ENCODE assay signal across 9 cellular contexts in genomic region chr11:12693485-12694181, GRCh38. TPM values are rescaled to one million over a fixed set of nuclear protein-coding genes. Genes with fewer than 3 reads are reported as not detected.
DNase-seq lines count a peak whose midpoint lies in the region; ATAC-seq, FAIRE-seq and TF ChIP-seq lines count a peak whose summit lies in the region.
"Had no signal": no experiment of that assay in that cellular context is flagged by ENCODE, and none has a peak within 500 bp of the region (broad histone marks: within the 10 kb centered on the region; RNA-seq: fewer than 3 reads in every experiment).

No MANE protein-coding gene starts in this region.

- peak overlapping the region; percentile 84 for H3K4me2 ChIP-seq in keratinocyte (ENCODE audit: control insufficient read depth, extremely low read depth, insufficient read depth, low read depth, low read length)

- H3K27ac Mint-ChIP-seq in stimulated activated naive CD8-positive, alpha-beta T cell treated with anti-CD3 and anti-CD28 coated beads, Interleukin-15, amount 100 ng/mL, for 72 hours, result no peak overlapping the region

- ATAC-seq in stimulated activated naive CD8-positive, alpha-beta T cell treated with anti-CD3 and anti-CD28 coated beads, Interleukin-15, amount 100 ng/mL, for 72 hours, result peak; percentile 87
- no peak for ATAC-seq in GM18519 (IDR thresholded peaks at IDR 0.05; ENCODE audit: low FRiP score, unreplicated experiment)
- ATAC-seq in GM21723 (IDR thresholded peaks at IDR 0.05; ENCODE audit: unreplicated experiment), result no peak

- H3K27me3 ChIP-seq in brain microvascular endothelial cell (replicated peaks) (no peaks in the 10 kb centered on the region), keratinocyte (ENCODE audit: control insufficient read depth, extremely low read depth, insufficient read depth, low read length) (no peaks in the 10 kb centered on the region)

- H3K4me3 ChIP-seq in brain microvascular endothelial cell (ENCODE audit: low read depth, low read length) (peak overlapping the region; percentile 27), keratinocyte (ENCODE audit: control insufficient read depth in 2 of 3, extremely low read depth in 1 of 3, insufficient read depth in 2 of 3, low read depth in 1 of 3, low read length in 3 of 3) (peak overlapping the region; percentile 9 to 65 (median 55))

- no peaks in the 10 kb centered on the region for H3K9me3 ChIP-seq in keratinocyte (ENCODE audit: control insufficient read depth, low read depth, low read length)

- peak overlapping the region; percentile 90 for H3K9ac ChIP-seq in keratinocyte (ENCODE audit: control insufficient read depth, extremely low read depth, insufficient read depth, low read length)

- no peaks in the 10 kb centered on the region for H3K9me3 Mint-ChIP-seq in stimulated activated naive CD8-positive, alpha-beta T cell treated with anti-CD3 and anti-CD28 coated beads, Interleukin-15, amount 100 ng/mL, for 72 hours

- no peaks in the 10 kb centered on the region for H3K9me1 ChIP-seq in keratinocyte (ENCODE audit: control insufficient read depth, extremely low read depth, insufficient read depth, low read length)

- peak; percentile 89 for FAIRE-seq in keratinocyte (lab: Jason Lieb, UNC)
- FAIRE-seq: A204.1 had no signal

- peak overlapping the region in 1 of 2 donors; percentile 14 for H3K4me3 Mint-ChIP-seq in stimulated activated naive CD8-positive, alpha-beta T cell treated with anti-CD3 and anti-CD28 coated beads, Interleukin-15, amount 100 ng/mL, for 72 hours

- H3K4me1 ChIP-seq in keratinocyte (ENCODE audit: control insufficient read depth, extremely low read depth, insufficient read depth, low read length), result peaks cover 83% of the 10 kb centered on the region

- in situ Hi-C loops in brain microvascular endothelial cell (cut with HindIII; ENCODE audit: low pct_ligation_motif_present, low sequenced_read_pairs), result no loop called here

- TF ChIP-seq CTCF in brain microvascular endothelial cell (IDR thresholded peaks at IDR 0.05; ENCODE audit: low read depth, low read length, missing control alignments), result no peak
- no peak for TF ChIP-seq CTCF in keratinocyte (optimal IDR thresholded peaks at IDR 0.05 in 1 of 3, IDR thresholded peaks at IDR 0.05 in 1 of 3, conservative IDR thresholded peaks at IDR 0.05 in 1 of 3; ENCODE audit: extremely low read depth in 1 of 3, insufficient read depth in 2 of 3, low read length in 3 of 3)

- H3K79me2 ChIP-seq in keratinocyte (ENCODE audit: control insufficient read depth, insufficient read depth, low read length), result peaks cover 86% of the 10 kb centered on the region

- DNase-seq in NCI-H2081 (lab: John Stamatoyannopoulos, UW), result peak; percentile 32 to 78
- DNase-seq in NCI-H2081 treated with DMSO at 0.1 percent for 48 hours (lab: John Stamatoyannopoulos, UW), result no peak
- peak; percentile 90 for DNase-seq in NCI-H345 treated with DMSO at 0.1 percent for 48 hours (lab: John Stamatoyannopoulos, UW; ENCODE audit: unreplicated experiment)
- peak; percentile 93 for DNase-seq in brain microvascular endothelial cell
- peak; percentile 85 for DNase-seq in keratinocyte (ENCODE audit: low read depth, low spot score)
- DNase-seq in stimulated activated naive CD8-positive, alpha-beta T cell treated with anti-CD3 and anti-CD28 coated beads, Interleukin-15, amount 100 ng/mL, for 72 hours, result peak in 1 of 2 donors; percentile 32

- H3K27me3 Mint-ChIP-seq in stimulated activated naive CD8-positive, alpha-beta T cell treated with anti-CD3 and anti-CD28 coated beads, Interleukin-15, amount 100 ng/mL, for 72 hours, result peaks cover 97% of the 10 kb centered on the region

- no peaks in the 10 kb centered on the region for H4K20me1 ChIP-seq in keratinocyte (ENCODE audit: control insufficient read depth, extremely low read depth, insufficient read depth, low read length)

- H3K36me3 ChIP-seq in brain microvascular endothelial cell (replicated peaks), result no peaks in the 10 kb centered on the region
- H3K36me3 ChIP-seq in keratinocyte (ENCODE audit: control insufficient read depth in 2 of 2, extremely low read depth in 1 of 2, insufficient read depth in 2 of 2, low read length in 2 of 2), result peaks cover 1 to 11% of the 10 kb centered on the region in 2 experiments

- dilution Hi-C loops in keratinocyte (cut with MboI; ENCODE audit: extremely low pct_ligation_motif_present, low sequenced_read_pairs), result no loop called here

- peak overlapping the region; percentile 47 for H2AFZ ChIP-seq in keratinocyte (ENCODE audit: control insufficient read depth, low read length)

- peaks cover 13% of the 10 kb centered on the region for H3K4me1 Mint-ChIP-seq in stimulated activated naive CD8-positive, alpha-beta T cell treated with anti-CD3 and anti-CD28 coated beads, Interleukin-15, amount 100 ng/mL, for 72 hours

- peak overlapping the region; percentile 93 for H3K27ac ChIP-seq in brain microvascular endothelial cell
- peak overlapping the region; percentile 98 for H3K27ac ChIP-seq in keratinocyte (ENCODE audit: control insufficient read depth, insufficient read depth, low read length)

RNA-seq across cellular contexts. Expression of gene TEAD1, which starts 19.4 kb away (rescaled TPM):
- 18.7 to 33.6 TPM (median 32.7 TPM) in 3 replicates for polyA plus RNA-seq in keratinocyte
- 18.1 TPM for polyA plus RNA-seq in keratinocyte (2011; ENCODE audit: low read depth)
- 21.7 and 32.2 TPM in 2 replicates for polyA plus RNA-seq in keratinocyte (2011; cell fraction: cytosol; rRNA removed)
- polyA plus RNA-seq in keratinocyte (2011; cell fraction: nucleus; rRNA removed), result 37.7 and 43.0 TPM in 2 replicates
- polyA plus RNA-seq in keratinocyte (2012; ENCODE audit: low replicate concordance), result 16.2 and 37.8 TPM in 2 replicates
- 36.9 to 96.2 TPM (median 41.3 TPM) in 3 replicates for polyA minus RNA-seq in keratinocyte
- 44.3 TPM for polyA minus RNA-seq in keratinocyte (2011; cell fraction: cytosol; rRNA and poly(A)+ RNA removed)
- 49.3 and 96.6 TPM in 2 replicates for polyA minus RNA-seq in keratinocyte (2011; cell fraction: nucleus; rRNA and poly(A)+ RNA removed)
